ENCODE assay signal across 10 cellular contexts in genomic region chr6:137093183-137094069, GRCh38. TPM values are rescaled to one million over a fixed set of nuclear protein-coding genes. Genes with fewer than 3 reads are reported as not detected.
DNase-seq lines count a peak whose midpoint lies in the region; ATAC-seq, FAIRE-seq and TF ChIP-seq lines count a peak whose summit lies in the region.
"Had no signal": no experiment of that assay in that cellular context is flagged by ENCODE, and none has a peak within 500 bp of the region (broad histone marks: within the 10 kb centered on the region; RNA-seq: fewer than 3 reads in every experiment).

No MANE protein-coding gene starts in this region.

- no peak for DNase-seq in A549 (ENCODE audit: low read depth in 1 of 2, low spot score in 1 of 2)
- DNase-seq in NB4 (ENCODE audit: low read depth) = peak; percentile 37
- no peak for DNase-seq in activated T-helper 2 cell treated with anti-CD3 and anti-CD28 coated beads, Interferon-gamma antibody, Interleukin-2, Interleukin-4, amounts not matched to agents 10 μg/mL and 5 μg/mL and 100 μg/mL, durations not matched to agents 14 hours and 24 hours and 36 hours (ENCODE audit: low spot score)
- DNase-seq in HPDE6-E6E7 (ENCODE audit: extremely low spot score) = no peak
- DNase-seq in uterus = no peak
- DNase-seq in EL = no peak
- DNase-seq: NCI-H187 treated with DMSO at 0.1 percent for 48 hours had no signal

- TF ChIP-seq CTCF in A549 (IDR thresholded peaks at IDR 0.05) (no peak), NB4 (IDR thresholded peaks at IDR 0.05; ENCODE audit: low read depth, low read length) (no peak), uterus (IDR thresholded peaks at IDR 0.05) (no peak)

- H3K4me3 Mint-ChIP-seq in activated T-helper 2 cell treated with anti-CD3 and anti-CD28 coated beads, Interferon-gamma antibody, Interleukin-2, Interleukin-4, amounts not matched to agents 10 μg/mL and 5 μg/mL and 100 μg/mL, durations not matched to agents 14 hours and 24 hours and 36 hours (ENCODE audit: low read depth) = no peak overlapping the region

- H3K4me1 Mint-ChIP-seq in activated T-helper 2 cell treated with anti-CD3 and anti-CD28 coated beads, Interferon-gamma antibody, Interleukin-2, Interleukin-4, amounts not matched to agents 10 μg/mL and 5 μg/mL and 100 μg/mL, durations not matched to agents 14 hours and 24 hours and 36 hours (ENCODE audit: low read depth) = peaks cover 26% of the 10 kb centered on the region

- no peaks in the 10 kb centered on the region for H3K9me3 ChIP-seq in A549
- no peaks in the 10 kb centered on the region for H3K9me3 ChIP-seq in BLaER1 treated with 17β-estradiol and CSF1 and Interleukin-3, amounts not matched to agents 10 nM and 100 nM (replicated peaks in 1 of 11)
- H3K9me3 ChIP-seq in uterus = no peaks in the 10 kb centered on the region

- no peaks in the 10 kb centered on the region for H3K27me3 ChIP-seq in BLaER1 treated with 17β-estradiol and CSF1 and Interleukin-3, amounts not matched to agents 10 nM and 100 nM
- no peaks in the 10 kb centered on the region for H3K27me3 ChIP-seq in uterus

- peak overlapping the region in 6 of 11 experiments; percentile 2 to 41 (median 10); a peak in 3 of 22 replicates for H3K9ac ChIP-seq in BLaER1 treated with 17β-estradiol and CSF1 and Interleukin-3, amounts not matched to agents 10 nM and 100 nM

- peaks cover 2% of the 10 kb centered on the region for H3K27me3 Mint-ChIP-seq in activated T-helper 2 cell treated with anti-CD3 and anti-CD28 coated beads, Interferon-gamma antibody, Interleukin-2, Interleukin-4, amounts not matched to agents 10 μg/mL and 5 μg/mL and 100 μg/mL, durations not matched to agents 14 hours and 24 hours and 36 hours (ENCODE audit: low read depth)

- TF ChIP-seq POLR2A in A549 (IDR thresholded peaks at IDR 0.05; ENCODE audit: low read length) (no peak), NB4 (IDR thresholded peaks at IDR 0.05; ENCODE audit: extremely low read depth, insufficient read length) (no peak), uterus (IDR thresholded peaks at IDR 0.05) (no peak)

- intact Hi-C loops in activated T-helper 2 cell treated with anti-CD3 and anti-CD28 coated beads, Interferon-gamma antibody, Interleukin-2, Interleukin-4, amounts not matched to agents 10 μg/mL and 5 μg/mL and 100 μg/mL, durations not matched to agents 14 hours and 24 hours and 36 hours (cut with micrococcal nuclease) = loop anchor here (1.0 to 5.0 kb wide), 5 partner anchors 74 to 548 kb away; no protein-coding TSS in a partner anchor
- intact Hi-C loops in uterus (cut with DNase I; ENCODE audit: low total_unique reads) = loop anchor here (5.0 kb wide), 1 partner anchor 219 kb away; no protein-coding TSS in a partner anchor

- peak overlapping the region; percentile 33 for H3K27ac Mint-ChIP-seq in activated T-helper 2 cell treated with anti-CD3 and anti-CD28 coated beads, Interferon-gamma antibody, Interleukin-2, Interleukin-4, amounts not matched to agents 10 μg/mL and 5 μg/mL and 100 μg/mL, durations not matched to agents 14 hours and 24 hours and 36 hours

- no peak for TF ChIP-seq RAD21 in A549 (conservative IDR thresholded peaks at IDR 0.05 in 1 of 2, IDR thresholded peaks at IDR 0.05 in 1 of 2)

- no peak overlapping the region; the same call in 2 of the 3 replicates for H3K4me2 ChIP-seq in A549
- peak overlapping the region in 10 of 11 experiments; percentile 17 to 73 (median 56); a peak in 17 of 22 replicates for H3K4me2 ChIP-seq in BLaER1 treated with 17β-estradiol and CSF1 and Interleukin-3, amounts not matched to agents 10 nM and 100 nM

- H3K4me1 ChIP-seq in A549 (peaks cover 5% of the 10 kb centered on the region; the same call in 1 of the 3 replicates), uterus (no peaks in the 10 kb centered on the region)
- H3K4me1 ChIP-seq in BLaER1 treated with 17β-estradiol and CSF1 and Interleukin-3, amounts not matched to agents 10 nM and 100 nM = peaks cover 24 to 59% (median 51%) of the 10 kb centered on the region in 10 experiments

- no peaks in the 10 kb centered on the region for H3K36me3 ChIP-seq in BLaER1 treated with 17β-estradiol and CSF1 and Interleukin-3, amounts not matched to agents 10 nM and 100 nM
- no peaks in the 10 kb centered on the region for H3K36me3 ChIP-seq in uterus

- H3K4me3 ChIP-seq in A549 (no peak overlapping the region), NB4 (ENCODE audit: low read depth, low read length) (no peak overlapping the region), uterus (no peak overlapping the region)
- no peak overlapping the region for H3K4me3 ChIP-seq in BLaER1 treated with 17β-estradiol and CSF1 and Interleukin-3, amounts not matched to agents 10 nM and 100 nM

- no peaks in the 10 kb centered on the region; a peak in 1 of 22 replicates for H4K20me1 ChIP-seq in BLaER1 treated with 17β-estradiol and CSF1 and Interleukin-3, amounts not matched to agents 10 nM and 100 nM

- H3K27ac ChIP-seq in A549 (peak overlapping the region; percentile 53 to 54; a peak in 4 of 6 replicates), uterus (no peak overlapping the region)
- peak overlapping the region in 8 of 11 experiments; percentile 22 to 62 (median 44); a peak in 15 of 22 replicates for H3K27ac ChIP-seq in BLaER1 treated with 17β-estradiol and CSF1 and Interleukin-3, amounts not matched to agents 10 nM and 100 nM

- CTCF ChIA-PET in A549 (lab: Yijun Ruan, JAX) = interaction anchor here (0.6 to 4.9 kb wide), 45 partner anchors 7 to 913 kb away, joined by 3 to 36 read pairs (median 4); no protein-coding TSS in a partner anchor

- no peak for FAIRE-seq in A549 (lab: Jason Lieb, UNC)

- ATAC-seq in A549 (no peak), HG02870 (IDR thresholded peaks at IDR 0.05; ENCODE audit: unreplicated experiment) (no peak)

- TF ChIP-seq EP300 in A549 (IDR thresholded peaks at IDR 0.05) = no peak

- POLR2A ChIA-PET in A549 (lab: Yijun Ruan, JAX) = no interaction called here

- no peaks in the 10 kb centered on the region for H3K9me3 Mint-ChIP-seq in activated T-helper 2 cell treated with anti-CD3 and anti-CD28 coated beads, Interferon-gamma antibody, Interleukin-2, Interleukin-4, amounts not matched to agents 10 μg/mL and 5 μg/mL and 100 μg/mL, durations not matched to agents 14 hours and 24 hours and 36 hours

- 77% methylated on average over 6 of the region's 6 CpGs for WGBS in A549 (ENCODE audit: missing lambda C conversion rate)

- H3K36me3 Mint-ChIP-seq in activated T-helper 2 cell treated with anti-CD3 and anti-CD28 coated beads, Interferon-gamma antibody, Interleukin-2, Interleukin-4, amounts not matched to agents 10 μg/mL and 5 μg/mL and 100 μg/mL, durations not matched to agents 14 hours and 24 hours and 36 hours (ENCODE audit: low read depth) = no peaks in the 10 kb centered on the region

TF ChIP-seq in A549, 52 proteins besides CTCF, POLR2A, EP300 and RAD21 (continues in another document):
- TF ChIP-seq MAFK (IDR thresholded peaks at IDR 0.05; ENCODE audit: partially characterized antibody) (no peak), ELK1 (IDR thresholded peaks at IDR 0.05; ENCODE audit: low read depth, low read length) (no peak), RNF2 (IDR thresholded peaks at IDR 0.05; ENCODE audit: borderline replicate concordance, low read depth) (no peak), BHLHE40 (IDR thresholded peaks at IDR 0.05; ENCODE audit: low read depth, low read length) (no peak), REST (IDR thresholded peaks at IDR 0.05) (no peak), FOSB (CRISPR knock-in tag; IDR thresholded peaks at IDR 0.05) (no peak), MYC (IDR thresholded peaks at IDR 0.05; ENCODE audit: borderline replicate concordance, low read length) (no peak)

RNA-seq across cellular contexts. Expression of gene IL20RA, which starts 48.7 kb away (rescaled TPM):
- polyA plus RNA-seq in A549 (2011; rRNA removed) (0.08 and 0.19 TPM in 2 replicates), A549 (2017; fragmentation: RNase III; extraction: RNeasy Plus Mini Kit Qiagen cat#74134 plus additional on column Dnase treatment) (not detected in 3 replicates)
- polyA plus RNA-seq in A549 (2012; cell fraction: cytosol; rRNA removed) = 0.01 and 0.03 TPM in 2 replicates
- polyA plus RNA-seq in A549 (2012; cell fraction: nucleus; rRNA removed) = not detected in 2 replicates
- polyA minus RNA-seq in A549 (2011; rRNA and poly(A)+ RNA removed) = not detected in 2 replicates
- total RNA-seq in activated T-helper 2 cell treated with anti-CD3 and anti-CD28 coated beads, Interferon-gamma antibody, Interleukin-2, Interleukin-4, amounts not matched to agents 10 μg/mL and 5 μg/mL and 100 μg/mL, durations not matched to agents 14 hours and 24 hours and 36 hours = not detected in 2 replicates
- total RNA-seq in uterus = 1 to 10 TPM in 3 of 4 donors, under 1 TPM in 1; 0.88 to 6.4 (median 4.3) TPM
- polyA plus RNA-seq: BJ had no signal

Comparison
In these comparisons a context has a peak if more than half of its experiments do, and no peak if none do; other contexts are left out.
1. H3K27ac ChIP-seq: peak in A549 (2 of 2) and BLaER1 treated with 17β-estradiol and CSF1 and Interleukin-3, amounts not matched to agents 10 nM and 100 nM (8 of 11); none in uterus (0 of 2).